Comparison of ENCODE assay signal across 9 cellular contexts in the genomic region with DNA sequence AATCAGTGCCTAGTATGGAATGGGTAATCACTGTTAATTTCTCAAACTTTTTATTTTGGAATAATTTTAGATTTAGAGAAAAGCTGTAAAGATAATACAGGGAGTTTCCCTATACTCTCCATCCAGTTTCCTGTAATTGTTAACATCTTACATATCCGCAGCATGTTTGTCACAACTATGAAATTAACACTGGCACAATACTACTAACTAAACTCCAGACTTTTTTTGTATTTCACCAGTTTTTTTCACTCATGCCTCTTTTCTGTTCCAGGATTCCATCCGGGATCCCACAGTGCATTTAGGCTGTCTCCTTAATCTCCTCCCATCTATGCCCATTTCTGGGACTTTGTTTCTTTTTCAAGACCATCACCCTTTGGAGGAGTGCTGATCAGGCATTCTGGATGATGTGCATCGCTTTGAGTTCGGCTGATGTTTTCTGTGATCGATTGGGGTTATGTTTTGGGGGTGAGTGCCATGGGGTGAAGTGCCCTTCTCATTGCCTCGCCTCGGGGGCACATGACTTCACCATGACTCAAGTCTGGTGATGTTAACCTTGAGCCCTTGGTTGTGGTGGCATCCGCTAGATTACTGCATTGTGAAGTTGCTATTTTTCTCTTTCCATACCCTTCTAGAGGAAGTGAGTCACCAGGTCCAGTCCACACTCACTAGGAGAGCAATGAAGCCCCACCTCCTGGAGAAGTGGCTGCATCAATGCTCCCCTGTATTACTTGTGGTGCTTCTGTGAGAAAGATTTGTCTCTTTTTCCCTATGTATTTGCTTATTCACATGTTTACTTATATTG. TPM values are rescaled to one million over a fixed set of nuclear protein-coding genes. Genes with fewer than 3 reads are reported as not detected.
DNase-seq lines count a peak whose midpoint lies in the region; ATAC-seq lines count a peak whose summit lies in the region.
"Had no signal": no experiment of that assay in that cellular context is flagged by ENCODE, and none has a peak within 500 bp of the region (broad histone marks: within the 10 kb centered on the region; RNA-seq: fewer than 3 reads in every experiment).

No MANE protein-coding gene starts in this region.

- H3K27me3 ChIP-seq in ACC112 (ENCODE audit: insufficient read depth, low read length) = no peaks in the 10 kb centered on the region

- H3K4me1 Mint-ChIP-seq in naive thymus-derived CD8-positive, alpha-beta T cell = peaks cover 0 to 6% (median 1%) of the 10 kb centered on the region in 4 donors

- H3K27ac Mint-ChIP-seq in naive thymus-derived CD8-positive, alpha-beta T cell = no peak overlapping the region

- ATAC-seq in HG03469 (IDR thresholded peaks at IDR 0.05; ENCODE audit: unreplicated experiment) (no peak), HG02623 (IDR thresholded peaks at IDR 0.05; ENCODE audit: unreplicated experiment) (no peak)
- ATAC-seq in naive thymus-derived CD8-positive, alpha-beta T cell = no peak

- H2AFZ ChIP-seq in ACC112 (ENCODE audit: low read length, unreplicated experiment) = peak overlapping the region; percentile 43

- peaks cover 37% of the 10 kb centered on the region for H3K4me1 ChIP-seq in ACC112 (ENCODE audit: control insufficient read depth, insufficient read depth, low read length, unreplicated experiment)

- peaks cover 0 to 8% (median 4%) of the 10 kb centered on the region in 5 donors for H3K27me3 Mint-ChIP-seq in naive thymus-derived CD8-positive, alpha-beta T cell

- POLR2A ChIA-PET in naive thymus-derived CD8-positive, alpha-beta T cell (lab: Charles Lee) = no interaction called here

- peak overlapping the region; percentile 27; the same call in 1 of the 2 replicates for H3K4me3 ChIP-seq in ACC112 (ENCODE audit: low read depth, low read length)
- H3K4me3 ChIP-seq: lower lobe of right lung had no signal

- no peaks in the 10 kb centered on the region for H3K36me3 Mint-ChIP-seq in naive thymus-derived CD8-positive, alpha-beta T cell

- no peak overlapping the region for H3K4me3 Mint-ChIP-seq in naive thymus-derived CD8-positive, alpha-beta T cell

- H3K9me3 Mint-ChIP-seq in naive thymus-derived CD8-positive, alpha-beta T cell = peaks cover 0 to 2% (median 0%) of the 10 kb centered on the region in 9 donors

- peak overlapping the region; percentile 77 for H3K27ac ChIP-seq in ACC112 (ENCODE audit: low read depth, low read length)
- H3K27ac ChIP-seq: lower lobe of right lung had no signal

- no peaks in the 10 kb centered on the region for H3K79me2 ChIP-seq in ACC112 (ENCODE audit: control insufficient read depth, insufficient read depth, low read length, unreplicated experiment)

- H3K36me3 ChIP-seq in ACC112 (ENCODE audit: insufficient read depth, low read length) = no peaks in the 10 kb centered on the region
- H3K36me3 ChIP-seq: lower lobe of right lung had no signal

- peak; percentile 98 for DNase-seq in HT1080 (ENCODE audit: low read depth)
- DNase-seq in activated CD8-positive, alpha-beta memory T cell treated with anti-CD3 and anti-CD28 coated beads, Interleukin-2, amount 50 U/mL, for 48 hours = peak; percentile 58
- DNase-seq in islet precursor cell = peak; percentile 76
- DNase-seq in central memory CD4-positive, alpha-beta T cell = no peak
- no peak for DNase-seq in naive thymus-derived CD8-positive, alpha-beta T cell
- DNase-seq: lower lobe of right lung had no signal

RNA-seq across cellular contexts. Expression of a gene that starts 43.9 kb away (rescaled TPM):
- total RNA-seq in HT1080 (2014; rRNA removed; shearing (Covaris generic)) = 11.6 and 18.2 TPM in 2 replicates
- 23.3 and 23.7 TPM in 2 replicates for polyA plus RNA-seq in HT1080 (2015; cell fraction: cytosol; rRNA removed)
- polyA plus RNA-seq in HT1080 (2015; cell fraction: nucleus; rRNA removed) = 27.8 and 31.7 TPM in 2 replicates
- 1 to 10 TPM in 1 of 2 experiments, under 1 TPM in 1; 0.62 to 1.0 TPM for total RNA-seq in naive thymus-derived CD8-positive, alpha-beta T cell
- 1 to 10 TPM in 2 of 3 donors, under 1 TPM in 1; 0.47 to 2.9 (median 2.0) TPM for polyA plus RNA-seq in naive thymus-derived CD8-positive, alpha-beta T cell

Comparison
In these comparisons a context has a peak if more than half of its experiments do, and no peak if none do; other contexts are left out.
1. DNase-seq: peak in HT1080 (single experiment), activated CD8-positive, alpha-beta memory T cell treated with anti-CD3 and anti-CD28 coated beads, Interleukin-2, amount 50 U/mL, for 48 hours (single experiment) and islet precursor cell (single experiment); none in central memory CD4-positive, alpha-beta T cell (single experiment) and naive thymus-derived CD8-positive, alpha-beta T cell (0 of 10).